ENCODE assay signal across 23 cellular contexts in genomic region chr16:30085247-30085646, GRCh38. TPM values are rescaled to one million over a fixed set of nuclear protein-coding genes. Genes with fewer than 3 reads are reported as not detected.
DNase-seq lines count a peak whose midpoint lies in the region; ATAC-seq and TF ChIP-seq lines count a peak whose summit lies in the region.
"Had no signal": no experiment of that assay in that cellular context is flagged by ENCODE, and none has a peak within 500 bp of the region (broad histone marks: within the 10 kb centered on the region; RNA-seq: fewer than 3 reads in every experiment).

No MANE protein-coding gene starts in this region.

- peaks cover 5% of the 10 kb centered on the region; the same call in 1 of the 2 replicates for H3K4me1 ChIP-seq in BE2C
- peaks cover 20% of the 10 kb centered on the region for H3K4me1 ChIP-seq in left ventricle myocardium inferior
- peaks cover 4 to 32% (median 10%) of the 10 kb centered on the region in 4 donors for H3K4me1 ChIP-seq in stomach

- H3K9me3 ChIP-seq in BE2C (no peaks in the 10 kb centered on the region), left ventricle myocardium inferior (replicated peaks) (no peaks in the 10 kb centered on the region), stomach (no peaks in the 10 kb centered on the region)

- H3K27ac ChIP-seq in RWPE1, result peak overlapping the region; percentile 60
- H3K27ac ChIP-seq in left ventricle myocardium inferior (replicated peaks), result peak overlapping the region; percentile 62
- peak overlapping the region in 3 of 5 donors; percentile 3 to 31 (median 11) for H3K27ac ChIP-seq in stomach

- CTCF ChIA-PET in RWPE1 (lab: Yijun Ruan, JAX), result interaction anchor here (0.6 kb wide), 1 partner anchor 30 kb away, joined by 3 read pairs; no protein-coding TSS in a partner anchor

- no peak for TF ChIP-seq POLR2A in stomach (IDR thresholded peaks at IDR 0.05)

- POLR2A ChIA-PET in RWPE1 (lab: Yijun Ruan, JAX; ENCODE audit: low non-redundant PET), result no interaction called here

- no peaks in the 10 kb centered on the region for H3K27me3 ChIP-seq in BE2C
- no peaks in the 10 kb centered on the region for H3K27me3 ChIP-seq in left ventricle myocardium inferior (ENCODE audit: low read depth)
- no peaks in the 10 kb centered on the region for H3K27me3 ChIP-seq in stomach

- ATAC-seq in GM18907 (IDR thresholded peaks at IDR 0.05; ENCODE audit: unreplicated experiment) (no peak), HG03135 (IDR thresholded peaks at IDR 0.05; ENCODE audit: unreplicated experiment) (no peak), HG02981 (IDR thresholded peaks at IDR 0.05; ENCODE audit: unreplicated experiment) (no peak)
- ATAC-seq: activated T-cell treated with anti-CD3 and anti-CD28 coated beads, Interleukin-2, amount 50 U/mL, for 4 hours; esophagus mucosa had no signal

- DNase-seq in BE2C, result peak; percentile 66
- DNase-seq in RWPE1 (ENCODE audit: low spot score), result no peak
- DNase-seq in left ventricle myocardium inferior, result no peak
- DNase-seq in stomach, result no peak
- DNase-seq in SW480 (ENCODE audit: low spot score), result no peak
- DNase-seq: activated CD4-positive, alpha-beta T cell treated with anti-CD3 and anti-CD28 coated beads for 1 hour; activated naive CD4-positive, alpha-beta T cell treated with anti-CD3 and anti-CD28 coated beads, Interleukin-2, amount 10 ng/mL, durations not matched to agents 7 days and 5 days; activated T-cell treated with anti-CD3 and anti-CD28 coated beads, Interleukin-2, amount 50 U/mL, for 4 hours; CD4-positive, alpha-beta T cell; cerebellar nuclear complex; DMS79 treated with DMSO at 0.1 percent for 48 hours; effector CD8-positive, alpha-beta T cell; NCI-H1092 treated with DMSO at 0.1 percent for 48 hours; NCI-H2029 treated with DMSO at 0.1 percent for 48 hours; nephron progenitor cell; stimulated activated CD4-positive, alpha-beta T cell treated with anti-CD3 and anti-CD28 coated beads, Interleukin-4, amount 100 ng/mL, for 24 hours; stimulated activated naive CD8-positive, alpha-beta T cell treated with anti-CD3 and anti-CD28 coated beads, Interleukin-15, amount 100 ng/mL, for 72 hours had no signal

- H3K4me3 ChIP-seq in BE2C (ENCODE audit: low read depth, low read length) (no peak overlapping the region), left ventricle myocardium inferior (no peak overlapping the region), stomach (no peak overlapping the region)
- H3K4me3 ChIP-seq: smooth muscle cell had no signal

- peak; percentile 48; the same call in 1 of the 2 replicates for TF ChIP-seq CTCF in BE2C (IDR thresholded peaks at IDR 0.05; ENCODE audit: low read depth, low read length)
- no peak for TF ChIP-seq CTCF in RWPE1 (conservative IDR thresholded peaks at IDR 0.05; ENCODE audit: low read depth)
- TF ChIP-seq CTCF in left ventricle myocardium inferior (IDR thresholded peaks at IDR 0.05; ENCODE audit: borderline replicate concordance), result no peak
- TF ChIP-seq CTCF in stomach (IDR thresholded peaks at IDR 0.05), result no peak

- no peak for TF ChIP-seq EP300 in stomach (IDR thresholded peaks at IDR 0.05)

- intact Hi-C loops in left ventricle myocardium inferior (cut with micrococcal nuclease), result no loop called here
- intact Hi-C loops in stomach (cut with DNase I; ENCODE audit: low total_unique reads), result no loop called here

- 44 to 78% (median 59%) methylated on average over 3 of the region's 3 CpGs for WGBS in stomach, 5 donors

- H3K36me3 ChIP-seq in BE2C, result peaks cover 54% of the 10 kb centered on the region
- peaks cover 56% of the 10 kb centered on the region for H3K36me3 ChIP-seq in left ventricle myocardium inferior
- H3K36me3 ChIP-seq in stomach, result peaks cover 47 to 70% (median 62%) of the 10 kb centered on the region in 4 donors

RNA-seq across cellular contexts. Expression of gene TBX6, which starts 6.5 kb away (rescaled TPM):
- polyA plus RNA-seq in BE2C (2012; ENCODE audit: insufficient read depth, insufficient read length, low read depth), result 2.1 TPM
- total RNA-seq in left ventricle myocardium inferior (1.0 TPM), stomach (10 to 100 TPM in 1 of 5 donors, 1 to 10 TPM in 1, not detected in 3; 3.8 to 25.0 TPM)
- 1 to 10 TPM; 1.1 to 2.5 (median 2.1) TPM for polyA plus RNA-seq in stomach
- total RNA-seq: H4 had no signal

RNA-seq across cellular contexts. Expression of gene PPP4C, which starts 9.5 kb away (rescaled TPM):
- polyA plus RNA-seq in BE2C (2012; ENCODE audit: insufficient read depth, insufficient read length, low read depth), result 317 TPM
- total RNA-seq in left ventricle myocardium inferior, result 32.2 TPM
- 10 to 100 TPM; 21.4 to 86.1 (median 63.6) TPM for total RNA-seq in stomach
- 100 to 1,000 TPM in 1 of 3 donors, 10 to 100 TPM in 2; 76.1 to 118 (median 93.3) TPM for polyA plus RNA-seq in stomach

RNA-seq across cellular contexts. Expression of gene YPEL3, which starts 10.8 kb away (rescaled TPM):
- polyA plus RNA-seq in BE2C (2012; ENCODE audit: insufficient read depth, insufficient read length, low read depth), result 28.8 TPM
- total RNA-seq in left ventricle myocardium inferior (54.4 TPM), stomach (100 to 1,000 TPM in 1 of 5 donors, 10 to 100 TPM in 4; 13.9 to 116 (median 37.9) TPM)
- polyA plus RNA-seq in stomach, result 100 to 1,000 TPM; 103 to 162 (median 111) TPM

RNA-seq across cellular contexts. Expression of gene ALDOA, which starts 19.7 kb away (rescaled TPM):
- 2,114 TPM for polyA plus RNA-seq in BE2C (2012; ENCODE audit: insufficient read depth, insufficient read length, low read depth)
- total RNA-seq in left ventricle myocardium inferior (3,337 TPM), stomach (1,000 to 10,000 TPM in 1 of 5 donors, 100 to 1,000 TPM in 4; 180 to 2,515 (median 698) TPM)
- polyA plus RNA-seq in stomach, result 1,000 to 10,000 TPM in 1 of 3 donors, 100 to 1,000 TPM in 2; 740 to 1,310 (median 887) TPM

RNA-seq across cellular contexts. Expression of gene GDPD3, which starts 28.1 kb away (rescaled TPM):
- 1.2 TPM for polyA plus RNA-seq in BE2C (2012; ENCODE audit: insufficient read depth, insufficient read length, low read depth)
- 2.3 TPM for total RNA-seq in left ventricle myocardium inferior
- 100 to 1,000 TPM in 1 of 5 donors, 1 to 10 TPM in 4; 1.8 to 178 (median 7.2) TPM for total RNA-seq in stomach
- polyA plus RNA-seq in stomach, result 10 to 100 TPM in 1 of 3 donors, 1 to 10 TPM in 2; 4.4 to 15.9 (median 4.6) TPM
- total RNA-seq: H4 had no signal

Comparison
In these comparisons a context has a peak if more than half of its experiments do, and no peak if none do; other contexts are left out.
1. H3K27ac ChIP-seq: peak in every context shown above with its lines; median percentile 62 in left ventricle myocardium inferior; 60 in RWPE1; 11 in stomach.